In the genomic region with DNA sequence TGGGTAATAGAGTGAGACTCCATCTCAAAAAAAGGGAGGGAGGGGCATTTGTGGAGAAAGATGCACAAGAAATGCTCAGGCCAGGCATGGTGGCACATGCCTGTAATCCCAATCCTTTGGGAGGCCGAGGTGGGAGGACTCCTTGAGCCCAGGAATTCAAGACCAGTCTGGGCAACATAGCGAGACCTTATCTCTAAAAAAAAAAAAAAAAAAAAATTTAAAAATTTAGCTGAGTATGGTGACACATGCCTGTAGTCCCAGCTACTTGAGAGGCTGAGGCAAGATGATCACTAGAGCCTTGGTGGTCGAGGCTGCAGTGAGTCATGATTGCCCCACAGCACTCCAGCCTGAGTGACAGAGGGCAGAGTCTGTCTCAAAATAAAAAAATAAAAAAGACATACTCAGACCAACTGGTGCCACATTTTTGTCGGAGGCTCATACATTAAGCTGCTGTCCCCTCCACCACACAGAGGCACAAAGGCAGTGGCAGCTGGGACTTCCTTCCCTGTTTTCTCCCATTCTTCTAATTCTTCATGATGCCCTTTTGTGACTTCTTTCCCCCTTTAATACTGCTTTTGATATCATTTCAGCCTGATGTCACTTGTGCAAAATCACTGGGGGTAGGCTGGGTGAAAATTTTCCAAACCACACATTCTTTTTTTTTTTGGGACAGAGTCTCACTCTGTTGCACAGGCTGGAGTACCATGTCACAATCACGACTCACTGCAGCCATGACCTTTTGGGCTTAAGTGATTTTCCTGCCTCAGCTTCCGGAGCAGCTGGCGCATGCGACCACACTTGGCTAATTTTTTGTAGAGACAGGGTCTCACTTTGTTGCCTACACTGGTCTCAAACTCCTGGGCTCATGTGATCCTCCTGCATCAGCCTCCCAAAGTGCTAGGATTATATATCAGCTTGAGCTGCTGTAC, we compare ENCODE assay signal across 1 cellular context.
TF ChIP-seq lines count a peak whose summit lies in the region.

No MANE protein-coding gene starts in this region.

TF ChIP-seq in H1, 55 proteins besides CTCF, POLR2A, EP300 and RAD21:
- TF ChIP-seq TCF12 (IDR thresholded peaks at IDR 0.05; ENCODE audit: low read depth, low read length) (no peak), SP2 (IDR thresholded peaks at IDR 0.05; ENCODE audit: low read length) (no peak), GABPA (IDR thresholded peaks at IDR 0.05; ENCODE audit: borderline replicate concordance, insufficient read depth, low read length) (no peak), EGR1 (IDR thresholded peaks at IDR 0.05; ENCODE audit: borderline replicate concordance, low read depth, low read length) (no peak), POLR2AphosphoS5 (IDR thresholded peaks at IDR 0.05; ENCODE audit: low read depth, low read length) (no peak), SUZ12 (IDR thresholded peaks at IDR 0.05; ENCODE audit: low read length) (no peak), RNF2 (IDR thresholded peaks at IDR 0.05; ENCODE audit: borderline replicate concordance, low read depth, low read length, missing control alignments, poor library complexity, severe bottlenecking) (no peak), JUND (IDR thresholded peaks at IDR 0.05; ENCODE audit: low read length) (no peak)
- TF ChIP-seq, protein P1, sequence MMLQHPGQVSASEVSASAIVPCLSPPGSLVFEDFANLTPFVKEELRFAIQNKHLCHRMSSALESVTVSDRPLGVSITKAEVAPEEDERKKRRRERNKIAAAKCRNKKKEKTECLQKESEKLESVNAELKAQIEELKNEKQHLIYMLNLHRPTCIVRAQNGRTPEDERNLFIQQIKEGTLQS (IDR thresholded peaks at IDR 0.05; ENCODE audit: insufficient read depth, low read depth, low read length): no peak
